Comparison of ENCODE assay signal across 8 cellular contexts in genomic region chr15:38736686-38737085, GRCh38.
"Had no signal": no experiment of that assay in that cellular context is flagged by ENCODE, and none has a peak within 500 bp of the region (broad histone marks: within the 10 kb centered on the region; RNA-seq: fewer than 3 reads in every experiment).

No MANE protein-coding gene starts in this region.

- H3K27ac ChIP-seq: HL-60 had no signal

- H3K9me3 Mint-ChIP-seq: GM23338 had no signal

- H3K27ac Mint-ChIP-seq: GM23338, H9, IgD-negative memory B cell had no signal

- FAIRE-seq: H1, H54, HepG2 had no signal

- DNase-seq: H9, HCEC 1CT had no signal

- H3K4me3 Mint-ChIP-seq: GM23338, H9, IgD-negative memory B cell had no signal

- H3K4me2 ChIP-seq: GM23338 had no signal

- H3K4me1 Mint-ChIP-seq: GM23338, H9, IgD-negative memory B cell had no signal

- H2AFZ ChIP-seq: GM23338 had no signal

- H3K4me3 ChIP-seq: GM23338 had no signal
